Comparison of ENCODE assay signal across 16 cellular contexts in the genomic region with DNA sequence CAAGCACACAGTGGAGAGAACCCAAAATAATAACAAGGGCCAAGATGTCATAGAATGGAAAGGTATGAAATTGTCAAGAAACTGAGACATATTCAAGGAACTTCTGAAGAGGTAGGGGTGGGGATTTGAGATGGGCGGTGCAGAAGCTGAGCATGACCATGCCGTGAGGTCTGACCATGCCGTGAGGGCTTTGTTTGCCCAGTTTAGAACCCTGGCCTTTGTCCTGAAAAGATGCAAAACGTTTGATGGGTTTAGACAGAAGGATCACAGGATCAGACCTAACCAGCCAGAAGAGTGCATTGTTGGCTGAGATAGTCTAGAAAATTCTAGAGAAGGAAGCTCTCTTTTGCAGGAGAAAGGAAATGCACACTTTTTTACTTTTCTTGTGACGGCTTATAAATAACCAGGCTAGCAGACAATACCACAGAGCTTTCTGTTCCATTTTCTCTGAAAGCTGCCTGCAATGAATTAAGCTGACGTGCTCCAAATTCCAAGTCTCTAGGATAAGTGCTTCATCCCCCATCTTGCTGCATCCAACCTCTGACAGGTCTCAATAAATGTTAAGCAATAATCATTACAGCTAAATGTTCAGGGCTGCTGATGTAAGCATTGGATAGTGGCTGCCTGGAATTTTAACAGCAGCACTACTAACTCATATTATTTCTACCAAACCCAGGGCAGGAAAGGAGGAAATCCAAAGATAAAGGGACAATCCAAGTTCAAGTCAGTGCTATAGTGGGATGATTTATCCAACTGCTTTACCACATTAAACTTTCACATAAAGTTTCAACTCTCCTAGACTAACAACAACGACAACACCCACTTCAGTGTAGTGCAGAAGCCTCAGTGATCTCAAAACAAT.
DNase-seq lines count a peak whose midpoint lies in the region; ATAC-seq and TF ChIP-seq lines count a peak whose summit lies in the region.
"Had no signal": no experiment of that assay in that cellular context is flagged by ENCODE, and none has a peak within 500 bp of the region (broad histone marks: within the 10 kb centered on the region; RNA-seq: fewer than 3 reads in every experiment).

No MANE protein-coding gene starts in this region.

- peaks cover 70% of the 10 kb centered on the region for H3K4me1 Mint-ChIP-seq in activated T-cell treated with anti-CD3 and anti-CD28 coated beads, Interleukin-2, amount 50 U/mL, for 72 hours (ENCODE audit: low read depth)
- H3K4me1 Mint-ChIP-seq in stimulated activated effector memory CD8-positive, alpha-beta T cell treated with anti-CD3 and anti-CD28 coated beads, Interleukin-12 subunit alpha, Interleukin-12 subunit beta, amount 100 ng/mL, for 72 hours: no peaks in the 10 kb centered on the region
- H3K4me1 Mint-ChIP-seq: neural crest cell had no signal

- H3K9me3 ChIP-seq in MM.1S (replicated peaks; ENCODE audit: insufficient read depth, low read length) (no peaks in the 10 kb centered on the region), hepatocyte (ENCODE audit: low read depth) (peaks cover 5% of the 10 kb centered on the region), thymus (ENCODE audit: control insufficient read depth) (no peaks in the 10 kb centered on the region)
- H3K9me3 ChIP-seq: left ventricle myocardium inferior, thyroid gland had no signal

- no peak for DNase-seq in activated T-cell treated with anti-CD3 and anti-CD28 coated beads, Interleukin-2, amount 50 U/mL, for 72 hours
- no peak for DNase-seq in activated T-cell treated with anti-CD3 and anti-CD28 coated beads, Interleukin-2, amount 50 U/mL, for 1 hour
- DNase-seq in MM.1S (peak; percentile 79), hepatocyte (ENCODE audit: low spot score) (no peak)
- no peak for DNase-seq in stimulated activated effector memory CD8-positive, alpha-beta T cell treated with anti-CD3 and anti-CD28 coated beads, Interleukin-12 subunit alpha, Interleukin-12 subunit beta, amount 100 ng/mL, for 72 hours (ENCODE audit: low spot score in 2 of 2)
- DNase-seq: activated CD4-positive, alpha-beta T cell treated with anti-CD3 and anti-CD28 coated beads for 1 hour; Calu3; left ventricle myocardium inferior; NCI-H69; right cardiac atrium; stimulated activated CD4-positive, alpha-beta T cell treated with anti-CD3 and anti-CD28 coated beads, Interleukin-1b, Interleukin-23, amount 100 ng/mL, for 48 hours; thyroid gland had no signal

- no peaks in the 10 kb centered on the region for H3K9me2 ChIP-seq in MM.1S (replicated peaks; ENCODE audit: insufficient read depth, low read length)
- H3K9me2 ChIP-seq in hepatocyte (replicated peaks; ENCODE audit: insufficient read depth): no peaks in the 10 kb centered on the region

- no peaks in the 10 kb centered on the region for H3K27me3 Mint-ChIP-seq in activated T-cell treated with anti-CD3 and anti-CD28 coated beads, Interleukin-2, amount 50 U/mL, for 72 hours (ENCODE audit: low read depth)

- no peak overlapping the region for H3K27ac Mint-ChIP-seq in activated T-cell treated with anti-CD3 and anti-CD28 coated beads, Interleukin-2, amount 50 U/mL, for 72 hours
- H3K27ac Mint-ChIP-seq in stimulated activated effector memory CD8-positive, alpha-beta T cell treated with anti-CD3 and anti-CD28 coated beads, Interleukin-12 subunit alpha, Interleukin-12 subunit beta, amount 100 ng/mL, for 72 hours: no peak overlapping the region

- no peaks in the 10 kb centered on the region for H3K36me3 ChIP-seq in MM.1S (replicated peaks; ENCODE audit: insufficient read depth, low read length)
- H3K36me3 ChIP-seq in hepatocyte (replicated peaks; ENCODE audit: insufficient read depth, low read depth): no peaks in the 10 kb centered on the region
- no peaks in the 10 kb centered on the region for H3K36me3 ChIP-seq in thymus (ENCODE audit: control insufficient read depth, insufficient read depth)
- H3K36me3 ChIP-seq: left ventricle myocardium inferior, thyroid gland had no signal

- peaks cover 24% of the 10 kb centered on the region for H3K4me1 ChIP-seq in MM.1S (ENCODE audit: low read length)
- peaks cover 7% of the 10 kb centered on the region for H3K4me1 ChIP-seq in hepatocyte (ENCODE audit: insufficient read depth)
- peaks cover 3% of the 10 kb centered on the region for H3K4me1 ChIP-seq in thymus (ENCODE audit: control insufficient read depth, insufficient read depth, low read length)
- H3K4me1 ChIP-seq: left ventricle myocardium inferior had no signal

- H3K4me2 ChIP-seq in MM.1S (ENCODE audit: low read depth, low read length): peak overlapping the region; percentile 80
- no peak overlapping the region for H3K4me2 ChIP-seq in hepatocyte

- ATAC-seq in activated T-cell treated with anti-CD3 and anti-CD28 coated beads, Interleukin-2, amount 50 U/mL, for 72 hours (replicated peaks in 1 of 2): no peak
- ATAC-seq in esophagus mucosa (no peak), GM18511 (IDR thresholded peaks at IDR 0.05; ENCODE audit: unreplicated experiment) (no peak)
- no peak for ATAC-seq in stimulated activated effector memory CD8-positive, alpha-beta T cell treated with anti-CD3 and anti-CD28 coated beads, Interleukin-12 subunit alpha, Interleukin-12 subunit beta, amount 100 ng/mL, for 72 hours

- H3K9ac ChIP-seq in MM.1S (ENCODE audit: low read length): peak overlapping the region; percentile 41

- peaks cover 11% of the 10 kb centered on the region for H3F3A ChIP-seq in MM.1S (ENCODE audit: insufficient read depth, low read length)

- H3K4me3 ChIP-seq in MM.1S (ENCODE audit: low read length) (peak overlapping the region; percentile 40), hepatocyte (no peak overlapping the region), thymus (ENCODE audit: low read length) (no peak overlapping the region)
- H3K4me3 ChIP-seq: left ventricle myocardium inferior, thyroid gland had no signal

- WGBS in hepatocyte (ENCODE audit: low lambda C conversion rate, missing lambda C conversion rate): 55% methylated on average over 7 of the region's 7 CpGs
- WGBS in thymus: 80% methylated on average over 7 of the region's 7 CpGs

- peak overlapping the region; percentile 18 to 59 for H3K4me3 Mint-ChIP-seq in activated T-cell treated with anti-CD3 and anti-CD28 coated beads, Interleukin-2, amount 50 U/mL, for 72 hours
- H3K4me3 Mint-ChIP-seq in stimulated activated effector memory CD8-positive, alpha-beta T cell treated with anti-CD3 and anti-CD28 coated beads, Interleukin-12 subunit alpha, Interleukin-12 subunit beta, amount 100 ng/mL, for 72 hours: no peak overlapping the region
- H3K4me3 Mint-ChIP-seq: neural crest cell had no signal

- no peaks in the 10 kb centered on the region for H3K79me2 ChIP-seq in MM.1S (ENCODE audit: low read length)
- H3K79me2 ChIP-seq in hepatocyte: no peaks in the 10 kb centered on the region

- H3K36me3 Mint-ChIP-seq in activated T-cell treated with anti-CD3 and anti-CD28 coated beads, Interleukin-2, amount 50 U/mL, for 72 hours (ENCODE audit: insufficient read depth in 2 of 2): peaks cover under 1% of the 10 kb centered on the region in 2 donors
- no peaks in the 10 kb centered on the region for H3K36me3 Mint-ChIP-seq in stimulated activated effector memory CD8-positive, alpha-beta T cell treated with anti-CD3 and anti-CD28 coated beads, Interleukin-12 subunit alpha, Interleukin-12 subunit beta, amount 100 ng/mL, for 72 hours

- TF ChIP-seq CTCF in MM.1S (IDR thresholded peaks at IDR 0.05; ENCODE audit: low read length): no peak
- TF ChIP-seq CTCF in hepatocyte (IDR thresholded peaks at IDR 0.05; ENCODE audit: poor library complexity): no peak

- H3K27ac ChIP-seq in MM.1S (ENCODE audit: low read length) (peak overlapping the region; percentile 85), hepatocyte (peak overlapping the region; percentile 3), thymus (ENCODE audit: low read depth) (peak overlapping the region; percentile 58)
- H3K27ac ChIP-seq: left ventricle myocardium inferior, thyroid gland had no signal

- no peaks in the 10 kb centered on the region for H3K27me3 ChIP-seq in MM.1S (replicated peaks; ENCODE audit: insufficient read depth, low read length)
- H3K27me3 ChIP-seq in hepatocyte: no peaks in the 10 kb centered on the region
- H3K27me3 ChIP-seq in thymus (ENCODE audit: control insufficient read depth, insufficient read depth): no peaks in the 10 kb centered on the region
- H3K27me3 ChIP-seq: thyroid gland had no signal

- no peaks in the 10 kb centered on the region for H4K20me1 ChIP-seq in MM.1S (ENCODE audit: insufficient read depth, low read length)
- H4K20me1 ChIP-seq in hepatocyte (ENCODE audit: insufficient read depth, poor library complexity, severe bottlenecking): no peaks in the 10 kb centered on the region

- H3K9me3 Mint-ChIP-seq in activated T-cell treated with anti-CD3 and anti-CD28 coated beads, Interleukin-2, amount 50 U/mL, for 72 hours: no peaks in the 10 kb centered on the region
- no peaks in the 10 kb centered on the region for H3K9me3 Mint-ChIP-seq in stimulated activated effector memory CD8-positive, alpha-beta T cell treated with anti-CD3 and anti-CD28 coated beads, Interleukin-12 subunit alpha, Interleukin-12 subunit beta, amount 100 ng/mL, for 72 hours

- H2AFZ ChIP-seq in MM.1S (ENCODE audit: low read length) (peak overlapping the region; percentile 68), hepatocyte (no peak overlapping the region)

Comparison
In these comparisons a context has a peak if more than half of its experiments do, and no peak if none do; other contexts are left out.
1. H3K27ac ChIP-seq: peak in every context shown above with its lines; median percentile 85 in MM.1S; 58 in thymus; 3 in hepatocyte.